ENCODE assay signal across 28 cellular contexts in the genomic region with DNA sequence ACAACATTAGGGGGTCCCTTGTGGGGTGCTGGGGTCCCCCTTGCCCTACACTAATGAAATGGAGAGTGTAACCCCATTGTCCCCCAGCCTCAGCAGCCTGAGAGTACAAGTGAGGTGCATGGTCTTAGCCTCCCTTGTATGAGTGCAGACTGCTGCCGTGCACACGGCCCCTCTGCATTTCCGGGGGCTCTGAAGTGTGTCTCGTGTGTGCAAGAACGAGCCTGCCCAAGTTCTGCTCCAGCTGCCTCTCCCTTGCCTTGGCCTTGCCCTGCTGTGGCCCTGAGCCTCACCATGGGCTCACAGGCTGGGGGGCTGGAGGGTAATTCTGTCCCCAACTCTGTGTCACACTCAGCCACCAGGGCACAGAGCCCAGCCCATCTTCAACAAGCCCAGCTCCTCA. TPM values are rescaled to one million over a fixed set of nuclear protein-coding genes. Genes with fewer than 3 reads are reported as not detected.
DNase-seq lines count a peak whose midpoint lies in the region; ATAC-seq and TF ChIP-seq lines count a peak whose summit lies in the region.
"Had no signal": no experiment of that assay in that cellular context is flagged by ENCODE, and none has a peak within 500 bp of the region (broad histone marks: within the 10 kb centered on the region; RNA-seq: fewer than 3 reads in every experiment).

No MANE protein-coding gene starts in this region.

- H3K27ac ChIP-seq in thoracic aorta (peak overlapping the region; percentile 93 to 95), right lobe of liver (no peak overlapping the region), heart right ventricle (peak overlapping the region in 5 of 10 donors; percentile 4 to 40 (median 10))
- H3K27ac ChIP-seq: KMS-11, PC-9, vagina had no signal

- no peaks in the 10 kb centered on the region for H3K9me3 Mint-ChIP-seq in activated CD8-positive, alpha-beta T cell treated with anti-CD3 and anti-CD28 coated beads, Interleukin-2, amount 10 ng/mL, durations not matched to agents 7 days and 5 days (ENCODE audit: insufficient read depth)
- no peaks in the 10 kb centered on the region for H3K9me3 Mint-ChIP-seq in activated CD8-positive, alpha-beta T cell treated with anti-CD3 and anti-CD28 coated beads for 36 hours
- H3K9me3 Mint-ChIP-seq in T-cell, result no peaks in the 10 kb centered on the region

- WGBS in right lobe of liver (ENCODE audit: insufficient coverage, low coverage, low lambda C conversion rate, missing lambda C conversion rate), result no CpG with 5 or more reads among the region's 5 CpGs
- 84 to 89% methylated on average over 5 of the region's 5 CpGs for WGBS in heart right ventricle, 2 donors

- H3K4me3 Mint-ChIP-seq in activated CD8-positive, alpha-beta T cell treated with anti-CD3 and anti-CD28 coated beads, Interleukin-2, amount 10 ng/mL, durations not matched to agents 7 days and 5 days, result no peak overlapping the region
- H3K4me3 Mint-ChIP-seq in activated CD8-positive, alpha-beta T cell treated with anti-CD3 and anti-CD28 coated beads for 36 hours, result no peak overlapping the region
- no peak overlapping the region for H3K4me3 Mint-ChIP-seq in T-cell
- H3K4me3 Mint-ChIP-seq: activated naive CD8-positive, alpha-beta T cell had no signal

- H3K9me3 ChIP-seq in thoracic aorta (no peaks in the 10 kb centered on the region), right lobe of liver (no peaks in the 10 kb centered on the region), heart right ventricle (no peaks in the 10 kb centered on the region)
- H3K9me3 ChIP-seq: esophagus muscularis mucosa, gastroesophageal sphincter, vagina had no signal

- DNase-seq in activated CD8-positive, alpha-beta T cell treated with anti-CD3 and anti-CD28 coated beads, Interleukin-2, amount 10 ng/mL, durations not matched to agents 7 days and 5 days, result no peak
- DNase-seq in activated CD8-positive, alpha-beta T cell treated with anti-CD3 and anti-CD28 coated beads for 36 hours, result no peak
- DNase-seq in T-cell, result no peak
- DNase-seq in thoracic aorta (ENCODE audit: low spot score), result no peak
- DNase-seq in right lobe of liver, result no peak
- DNase-seq in heart right ventricle, result no peak
- DNase-seq: activated CD8-positive, alpha-beta memory T cell treated with anti-CD3 and anti-CD28 coated beads for 24 hours; effector memory CD4-positive, alpha-beta T cell; HCEC 1CT; MV-4-11; NCI-H1694; NCI-H2227 treated with DMSO at 0.1 percent for 48 hours; PC-9; stimulated activated CD8-positive, alpha-beta memory T cell treated with anti-CD3 and anti-CD28 coated beads, Interleukin-4, amount 100 ng/mL, for 48 hours; substantia nigra had no signal

- H3K27me3 Mint-ChIP-seq in activated CD8-positive, alpha-beta T cell treated with anti-CD3 and anti-CD28 coated beads, Interleukin-2, amount 10 ng/mL, durations not matched to agents 7 days and 5 days (ENCODE audit: low read depth), result no peaks in the 10 kb centered on the region
- no peaks in the 10 kb centered on the region for H3K27me3 Mint-ChIP-seq in activated CD8-positive, alpha-beta T cell treated with anti-CD3 and anti-CD28 coated beads for 36 hours
- no peaks in the 10 kb centered on the region for H3K27me3 Mint-ChIP-seq in T-cell
- H3K27me3 Mint-ChIP-seq: activated naive CD8-positive, alpha-beta T cell had no signal

- H3K27me3 ChIP-seq in thoracic aorta (replicated peaks; ENCODE audit: insufficient read depth) (no peaks in the 10 kb centered on the region), right lobe of liver (no peaks in the 10 kb centered on the region), heart right ventricle (no peaks in the 10 kb centered on the region)
- H3K27me3 ChIP-seq: esophagus muscularis mucosa, gastroesophageal sphincter, vagina had no signal

- intact Hi-C loops in activated CD8-positive, alpha-beta T cell treated with anti-CD3 and anti-CD28 coated beads for 36 hours (cut with micrococcal nuclease), result no loop called here
- intact Hi-C loops in right lobe of liver (cut with DNase I) (no loop called here), heart right ventricle (cut with DNase I) (loop anchor here in 1 of 10 donors (10.0 kb wide), 1 partner anchor 1111 kb away; no protein-coding TSS in a partner anchor)

- peak overlapping the region; percentile 75 for H3K27ac Mint-ChIP-seq in activated CD8-positive, alpha-beta T cell treated with anti-CD3 and anti-CD28 coated beads, Interleukin-2, amount 10 ng/mL, durations not matched to agents 7 days and 5 days
- no peak overlapping the region for H3K27ac Mint-ChIP-seq in activated CD8-positive, alpha-beta T cell treated with anti-CD3 and anti-CD28 coated beads for 36 hours
- H3K27ac Mint-ChIP-seq in T-cell, result peak overlapping the region; percentile 59 to 61
- H3K27ac Mint-ChIP-seq: activated naive CD8-positive, alpha-beta T cell had no signal

- no peak for ATAC-seq in activated CD8-positive, alpha-beta T cell treated with anti-CD3 and anti-CD28 coated beads, Interleukin-2, amount 10 ng/mL, durations not matched to agents 7 days and 5 days
- no peak for ATAC-seq in activated CD8-positive, alpha-beta T cell treated with anti-CD3 and anti-CD28 coated beads for 36 hours
- ATAC-seq in T-cell (replicated peaks in 1 of 4) (no peak), thoracic aorta (ENCODE audit: insufficient number of reproducible peaks, low FRiP score, low read depth) (no peak), right lobe of liver (no peak), heart right ventricle (no peak)
- ATAC-seq: gastroesophageal sphincter, right cardiac atrium had no signal

- TF ChIP-seq POLR2A in right lobe of liver (IDR thresholded peaks at IDR 0.05), result no peak

- peaks cover 76% of the 10 kb centered on the region for H3K4me1 Mint-ChIP-seq in activated CD8-positive, alpha-beta T cell treated with anti-CD3 and anti-CD28 coated beads, Interleukin-2, amount 10 ng/mL, durations not matched to agents 7 days and 5 days (ENCODE audit: low read depth)
- H3K4me1 Mint-ChIP-seq in activated CD8-positive, alpha-beta T cell treated with anti-CD3 and anti-CD28 coated beads for 36 hours (ENCODE audit: low read depth), result peaks cover 69% of the 10 kb centered on the region
- H3K4me1 Mint-ChIP-seq in T-cell, result peaks cover 51 to 62% (median 59%) of the 10 kb centered on the region in 3 donors

- POLR2A ChIA-PET in activated CD8-positive, alpha-beta T cell treated with anti-CD3 and anti-CD28 coated beads, Interleukin-2, amount 10 ng/mL, durations not matched to agents 7 days and 5 days (lab: Charles Lee), result interaction anchor here (14.9 kb wide), 1 partner anchor 26 kb away, joined by 469 read pairs; the partner anchor contains the start of gene CDC42BPG
- POLR2A ChIA-PET in activated CD8-positive, alpha-beta T cell treated with anti-CD3 and anti-CD28 coated beads for 36 hours (lab: Charles Lee), result interaction anchor here (0.8 to 14.9 kb wide), 2 partner anchors 26 to 40 kb away, joined by 4 to 768 read pairs; no protein-coding TSS in a partner anchor
- POLR2A ChIA-PET in T-cell (lab: Charles Lee), result interaction anchor here in 1 of 2 donors (0.6 kb wide), 1 partner anchor 25 kb away, joined by 3 read pairs; no protein-coding TSS in a partner anchor

- H3K4me3 ChIP-seq in thoracic aorta (no peak overlapping the region), right lobe of liver (no peak overlapping the region), heart right ventricle (no peak overlapping the region)
- H3K4me3 ChIP-seq: esophagus muscularis mucosa, gastroesophageal sphincter, PC-9, vagina had no signal

- H3K4me1 ChIP-seq in thoracic aorta (ENCODE audit: control insufficient read depth in 1 of 2, low read depth in 2 of 2), result peaks cover 18 to 36% of the 10 kb centered on the region in 2 donors
- peaks cover 0 to 30% (median 3%) of the 10 kb centered on the region in 4 donors for H3K4me1 ChIP-seq in right lobe of liver
- peaks cover 5 to 65% (median 28%) of the 10 kb centered on the region in 9 donors for H3K4me1 ChIP-seq in heart right ventricle

- TF ChIP-seq CTCF in activated CD8-positive, alpha-beta T cell treated with anti-CD3 and anti-CD28 coated beads for 36 hours (IDR thresholded peaks at IDR 0.05), result no peak
- TF ChIP-seq CTCF in thoracic aorta (IDR thresholded peaks at IDR 0.05), result no peak
- TF ChIP-seq CTCF in right lobe of liver (IDR thresholded peaks at IDR 0.05), result no peak
- TF ChIP-seq CTCF in heart right ventricle (IDR thresholded peaks at IDR 0.05), result no peak

- H3K36me3 ChIP-seq in thoracic aorta (no peaks in the 10 kb centered on the region), right lobe of liver (no peaks in the 10 kb centered on the region), heart right ventricle (no peaks in the 10 kb centered on the region)
- H3K36me3 ChIP-seq: esophagus muscularis mucosa, gastroesophageal sphincter, vagina had no signal

- CTCF ChIA-PET in activated CD8-positive, alpha-beta T cell treated with anti-CD3 and anti-CD28 coated beads, Interleukin-2, amount 10 ng/mL, durations not matched to agents 7 days and 5 days (lab: Charles Lee), result interaction anchor here (0.9 to 15.0 kb wide), 4 partner anchors 10 to 33 kb away, joined by 4 to 306 read pairs (median 109); partner anchors contain the start of gene CDC42BPG
- CTCF ChIA-PET in activated CD8-positive, alpha-beta T cell treated with anti-CD3 and anti-CD28 coated beads for 36 hours (lab: Charles Lee), result interaction anchor here (0.9 to 29.9 kb wide), 2 partner anchors 9 to 27 kb away, joined by 3 to 1168 read pairs; partner anchors contain the start of gene CDC42BPG
- CTCF ChIA-PET in T-cell (lab: Charles Lee), result interaction anchor here in 1 of 2 donors (0.6 kb wide), 1 partner anchor 65 kb away, joined by 3 read pairs; no protein-coding TSS in a partner anchor

- H3K36me3 Mint-ChIP-seq in activated CD8-positive, alpha-beta T cell treated with anti-CD3 and anti-CD28 coated beads, Interleukin-2, amount 10 ng/mL, durations not matched to agents 7 days and 5 days (ENCODE audit: low read depth), result no peaks in the 10 kb centered on the region
- H3K36me3 Mint-ChIP-seq in activated CD8-positive, alpha-beta T cell treated with anti-CD3 and anti-CD28 coated beads for 36 hours (ENCODE audit: low read depth), result no peaks in the 10 kb centered on the region
- no peaks in the 10 kb centered on the region for H3K36me3 Mint-ChIP-seq in T-cell
- H3K36me3 Mint-ChIP-seq: activated naive CD8-positive, alpha-beta T cell had no signal

RNA-seq across cellular contexts. Expression of gene EHD1, which starts 5.2 kb away (rescaled TPM):
- 100 to 1,000 TPM; 145 to 150 TPM for total RNA-seq in activated CD8-positive, alpha-beta T cell treated with anti-CD3 and anti-CD28 coated beads, Interleukin-2, amount 10 ng/mL, durations not matched to agents 7 days and 5 days
- 10 to 100 TPM; 60.3 to 65.1 TPM for total RNA-seq in activated CD8-positive, alpha-beta T cell treated with anti-CD3 and anti-CD28 coated beads for 36 hours
- 100 to 1,000 TPM; 126 to 286 (median 269) TPM for total RNA-seq in T-cell
- total RNA-seq in thoracic aorta, result 100 to 1,000 TPM in 1 of 2 donors, 10 to 100 TPM in 1; 67.4 to 140 TPM
- 10 to 100 TPM; 18.8 to 36.1 (median 26.3) TPM for total RNA-seq in right lobe of liver
- total RNA-seq in heart right ventricle, result 10 to 100 TPM; 30.7 to 73.1 (median 43.9) TPM
- 10 to 100 TPM; 26.0 to 39.7 TPM for polyA plus RNA-seq in heart right ventricle

RNA-seq across cellular contexts. Expression of gene ATG2A, which starts 33.4 kb away (rescaled TPM):
- total RNA-seq in activated CD8-positive, alpha-beta T cell treated with anti-CD3 and anti-CD28 coated beads, Interleukin-2, amount 10 ng/mL, durations not matched to agents 7 days and 5 days, result 10 to 100 TPM; 20.6 to 23.1 TPM
- 10 to 100 TPM; 17.1 to 17.5 TPM for total RNA-seq in activated CD8-positive, alpha-beta T cell treated with anti-CD3 and anti-CD28 coated beads for 36 hours
- total RNA-seq in T-cell (100 to 1,000 TPM in 1 of 5 donors, 10 to 100 TPM in 4; 50.9 to 165 (median 55.4) TPM), thoracic aorta (10 to 100 TPM; 18.5 to 35.2 TPM), right lobe of liver (10 to 100 TPM; 26.4 to 42.9 (median 32.2) TPM), heart right ventricle (10 to 100 TPM; 12.4 to 17.7 (median 16.0) TPM)
- 10 to 100 TPM; 14.8 to 18.6 TPM for polyA plus RNA-seq in heart right ventricle

RNA-seq across cellular contexts. Expression of gene CDC42BPG, which starts 39.1 kb away (rescaled TPM):
- total RNA-seq in activated CD8-positive, alpha-beta T cell treated with anti-CD3 and anti-CD28 coated beads, Interleukin-2, amount 10 ng/mL, durations not matched to agents 7 days and 5 days, result 1 to 10 TPM in 1 of 2 experiments, under 1 TPM in 1; 0.61 to 1.2 TPM
- under 1 TPM; 0.31 to 0.61 TPM for total RNA-seq in activated CD8-positive, alpha-beta T cell treated with anti-CD3 and anti-CD28 coated beads for 36 hours
- total RNA-seq in T-cell (10 to 100 TPM in 1 of 5 donors, 1 to 10 TPM in 4; 7.4 to 10.5 (median 9.1) TPM), thoracic aorta (1 to 10 TPM in 1 of 2 donors, under 1 TPM in 1; 0.68 to 1.2 TPM), right lobe of liver (1 to 10 TPM in 1 of 6 experiments, under 1 TPM in 5; 0.63 to 1.1 (median 0.99) TPM), heart right ventricle (1 to 10 TPM in 1 of 10 donors, under 1 TPM in 9; 0.04 to 1.3 (median 0.27) TPM)
- under 1 TPM; 0.17 to 0.37 TPM for polyA plus RNA-seq in heart right ventricle

RNA-seq across cellular contexts. Expression of gene PPP2R5B, which starts 40.9 kb away (rescaled TPM):
- total RNA-seq in activated CD8-positive, alpha-beta T cell treated with anti-CD3 and anti-CD28 coated beads, Interleukin-2, amount 10 ng/mL, durations not matched to agents 7 days and 5 days, result 10 to 100 TPM; 13.7 to 14.0 TPM
- total RNA-seq in activated CD8-positive, alpha-beta T cell treated with anti-CD3 and anti-CD28 coated beads for 36 hours, result 10 to 100 TPM; 20.2 to 21.2 TPM
- total RNA-seq in T-cell (10 to 100 TPM; 15.3 to 25.4 (median 17.2) TPM), thoracic aorta (10 to 100 TPM; 21.0 to 38.2 TPM), right lobe of liver (10 to 100 TPM in 1 of 6 experiments, 1 to 10 TPM in 5; 6.8 to 12.6 (median 8.9) TPM), heart right ventricle (10 to 100 TPM; 13.4 to 29.8 (median 20.4) TPM)
- polyA plus RNA-seq in heart right ventricle, result 10 to 100 TPM; 26.6 to 30.8 TPM

RNA-seq across cellular contexts. Expression of gene GPHA2, which starts 52.1 kb away (rescaled TPM):
- total RNA-seq in activated CD8-positive, alpha-beta T cell treated with anti-CD3 and anti-CD28 coated beads, Interleukin-2, amount 10 ng/mL, durations not matched to agents 7 days and 5 days, result not detected
- total RNA-seq in activated CD8-positive, alpha-beta T cell treated with anti-CD3 and anti-CD28 coated beads for 36 hours, result not detected
- total RNA-seq in T-cell (under 1 TPM in 1 of 5 donors, not detected in 4; 0.90 TPM), thoracic aorta (not detected), right lobe of liver (under 1 TPM in 1 of 6 experiments, not detected in 5; 0.46 TPM), heart right ventricle (not detected)
- not detected for polyA plus RNA-seq in heart right ventricle
- total RNA-seq: A673; chondrocyte; esophagus muscularis mucosa; gastroesophageal sphincter; HT-29; kidney epithelial cell; osteoblast; right cardiac atrium; T-helper 1 cell treated with Interleukin-12 subunit alpha and Interleukin-12 subunit beta and Interleukin-4 antibody, amounts not matched to agents 30 ng/mL and 1 ng/mL, for 36 hours; vagina had no signal
- polyA plus RNA-seq: BJ, right cardiac atrium had no signal

Comparison
In these comparisons a context has a peak if more than half of its experiments do, and no peak if none do; other contexts are left out.
1. H3K27ac ChIP-seq: peak in thoracic aorta (2 of 2); none in right lobe of liver (0 of 3).